In the genomic region with DNA sequence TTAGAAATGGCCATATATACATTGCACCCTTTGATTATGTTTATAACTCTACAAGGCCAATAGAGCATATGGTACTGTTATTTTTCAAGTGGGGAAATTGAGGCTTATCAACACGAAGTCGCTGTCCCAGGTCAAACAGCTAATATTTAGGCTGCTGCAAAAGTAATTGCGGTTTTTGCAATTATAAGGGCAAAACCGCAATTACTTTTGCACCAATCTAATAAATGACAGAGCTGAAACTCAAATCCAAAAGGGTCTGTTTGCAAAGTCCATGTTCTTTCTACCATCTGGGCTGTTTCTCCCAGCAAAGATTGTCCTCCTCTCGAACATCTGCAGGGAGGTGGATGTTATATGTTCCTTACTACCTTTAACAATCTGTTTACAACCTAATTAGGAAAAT, we compare ENCODE assay signal across 28 cellular contexts.
"Had no signal": no experiment of that assay in that cellular context is flagged by ENCODE, and none has a peak within 500 bp of the region (broad histone marks: within the 10 kb centered on the region; RNA-seq: fewer than 3 reads in every experiment).

No MANE protein-coding gene starts in this region.

- H3K27me3 ChIP-seq: ascending aorta, brain microvascular endothelial cell, esophagus muscularis mucosa, foreskin keratinocyte, gastrocnemius medialis, heart left ventricle had no signal

- H3K27ac ChIP-seq: ascending aorta, brain microvascular endothelial cell, esophagus muscularis mucosa, foreskin keratinocyte, gastrocnemius medialis, heart left ventricle had no signal

- H3K9me3 ChIP-seq: ascending aorta, esophagus muscularis mucosa, gastrocnemius medialis, heart left ventricle had no signal

- H3K4me3 ChIP-seq: ascending aorta, esophagus muscularis mucosa, gastrocnemius medialis, heart left ventricle had no signal

- DNase-seq: activated CD4-positive, alpha-beta memory T cell treated with anti-CD3 and anti-CD28 coated beads, Interleukin-2, amount 10 ng/mL, durations not matched to agents 7 days and 5 days; activated CD4-positive, alpha-beta T cell treated with anti-CD3 and anti-CD28 coated beads for 36 hours; activated CD4-positive, alpha-beta T cell treated with anti-CD3 and anti-CD28 coated beads, Interleukin-2, amount 10 ng/mL, durations not matched to agents 24 days and 14 days; activated CD4-positive, CD25-positive, alpha-beta regulatory T cell; activated CD4-positive, CD25-positive, alpha-beta regulatory T cell treated with anti-CD3 and anti-CD28 coated beads, Interleukin-2, amount 50 U/mL, for 72 hours; activated CD8-positive, alpha-beta memory T cell treated with anti-CD3 and anti-CD28 coated beads, Interleukin-2, amount 50 U/mL, for 48 hours; activated gamma-delta T cell; activated naive CD4-positive, alpha-beta T cell; activated naive CD4-positive, alpha-beta T cell treated with anti-CD3 and anti-CD28 coated beads, Interleukin-2, amount 10 ng/mL, durations not matched to agents 7 days and 5 days; activated naive CD8-positive, alpha-beta T cell treated with anti-CD3 and anti-CD28 coated beads, Interleukin-2, amount 10 ng/mL, durations not matched to agents 7 days and 5 days; activated T-cell treated with anti-CD3 and anti-CD28 coated beads for 4 hours; activated T-cell treated with anti-CD3 and anti-CD28 coated beads, Interleukin-2, amount 50 U/mL, for 24 hours; activated T-cell treated with anti-CD3 and anti-CD28 coated beads, Interleukin-2, amount 50 U/mL, for 72 hours; brain microvascular endothelial cell; cortex of kidney; effector CD4-positive, alpha-beta T cell; effector memory CD8-positive, alpha-beta T cell; erythroblast; gastrocnemius medialis; glutamatergic neuron; heart left ventricle; T-helper 2 cell had no signal

- FAIRE-seq: bronchial epithelial cell, colon had no signal

- H3K36me3 ChIP-seq: ascending aorta, brain microvascular endothelial cell, esophagus muscularis mucosa, gastrocnemius medialis, heart left ventricle had no signal

- H3K4me1 ChIP-seq: ascending aorta, esophagus muscularis mucosa, gastrocnemius medialis had no signal

- ATAC-seq: activated CD4-positive, alpha-beta T cell treated with anti-CD3 and anti-CD28 coated beads for 36 hours; activated naive CD4-positive, alpha-beta T cell treated with anti-CD3 and anti-CD28 coated beads, Interleukin-2, amount 50 U/mL, for 72 hours; activated T-cell treated with anti-CD3 and anti-CD28 coated beads, Interleukin-2, amount 50 U/mL, for 72 hours; effector memory CD8-positive, alpha-beta T cell; gastrocnemius medialis; heart left ventricle had no signal
